ENCODE assay signal across 8 cellular contexts in genomic region chr3:48989126-48989795, GRCh38. TPM values are rescaled to one million over a fixed set of nuclear protein-coding genes. Genes with fewer than 3 reads are reported as not detected.
DNase-seq lines count a peak whose midpoint lies in the region; ATAC-seq and TF ChIP-seq lines count a peak whose summit lies in the region.

No MANE protein-coding gene starts in this region.

- peak overlapping the region; percentile 98 for H3K27ac ChIP-seq in hepatocyte

- H3K27me3 ChIP-seq in hepatocyte = no peaks in the 10 kb centered on the region

- ATAC-seq in stimulated activated naive CD8-positive, alpha-beta T cell treated with anti-CD3 and anti-CD28 coated beads, Interleukin-15, Interleukin-2, amounts not matched to agents 100 U/mL and 50 U/mL, for 24 hours = peak; percentile 10
- ATAC-seq in GM19023 (IDR thresholded peaks at IDR 0.05; ENCODE audit: unreplicated experiment) = no peak

- peak overlapping the region; percentile 82 for H3K27ac Mint-ChIP-seq in T-helper 2 cell treated with Interferon-gamma antibody and Interleukin-4, amounts not matched to agents 5 μg/mL and 100 μg/mL, for 36 hours

- H3K36me3 ChIP-seq in hepatocyte (replicated peaks; ENCODE audit: insufficient read depth, low read depth) = no peaks in the 10 kb centered on the region

- H3K4me3 ChIP-seq in WI38 (ENCODE audit: low read depth, low read length) (peak overlapping the region; percentile 80), hepatocyte (peak overlapping the region; percentile 97)

- no peaks in the 10 kb centered on the region for H4K20me1 ChIP-seq in hepatocyte (ENCODE audit: insufficient read depth, poor library complexity, severe bottlenecking)

- H2AFZ ChIP-seq in hepatocyte = peak overlapping the region; percentile 77

- H3K9me3 Mint-ChIP-seq in T-helper 2 cell treated with Interferon-gamma antibody and Interleukin-4, amounts not matched to agents 5 μg/mL and 100 μg/mL, for 36 hours = no peaks in the 10 kb centered on the region

- no peaks in the 10 kb centered on the region for H3K27me3 Mint-ChIP-seq in T-helper 2 cell treated with Interferon-gamma antibody and Interleukin-4, amounts not matched to agents 5 μg/mL and 100 μg/mL, for 36 hours (ENCODE audit: low read depth)

- no peaks in the 10 kb centered on the region for H3K9me2 ChIP-seq in hepatocyte (replicated peaks; ENCODE audit: insufficient read depth)

- TF ChIP-seq CTCF in WI38 (IDR thresholded peaks at IDR 0.05; ENCODE audit: low read depth, low read length) (no peak), hepatocyte (IDR thresholded peaks at IDR 0.05; ENCODE audit: poor library complexity) (no peak)

- peaks cover 14% of the 10 kb centered on the region for H3K4me1 ChIP-seq in hepatocyte (ENCODE audit: insufficient read depth)

- H3K4me2 ChIP-seq in hepatocyte = peak overlapping the region; percentile 99

- 8% methylated on average over 21 of the region's 21 CpGs for WGBS in hepatocyte (ENCODE audit: low lambda C conversion rate, missing lambda C conversion rate)

- no peak for DNase-seq in T-helper 2 cell treated with Interferon-gamma antibody and Interleukin-4, amounts not matched to agents 5 μg/mL and 100 μg/mL, for 36 hours (ENCODE audit: low spot score)
- DNase-seq in T-helper 2 cell (no peak), hepatocyte (ENCODE audit: low spot score) (peak; percentile 45), HuH-7.5 (ENCODE audit: low spot score) (no peak), occipital lobe (lab: John Stamatoyannopoulos, UW) (no peak)
- no peak for DNase-seq in stimulated activated naive CD8-positive, alpha-beta T cell treated with anti-CD3 and anti-CD28 coated beads, Interleukin-15, Interleukin-2, amounts not matched to agents 100 U/mL and 50 U/mL, for 24 hours

- peaks cover 48% of the 10 kb centered on the region for H3K79me2 ChIP-seq in hepatocyte

- H3K36me3 Mint-ChIP-seq in T-helper 2 cell treated with Interferon-gamma antibody and Interleukin-4, amounts not matched to agents 5 μg/mL and 100 μg/mL, for 36 hours (ENCODE audit: low read depth) = peaks cover 12% of the 10 kb centered on the region

- H3K9me3 ChIP-seq in hepatocyte (ENCODE audit: low read depth) = no peaks in the 10 kb centered on the region

- peak overlapping the region; percentile 92 for H3K4me3 Mint-ChIP-seq in T-helper 2 cell treated with Interferon-gamma antibody and Interleukin-4, amounts not matched to agents 5 μg/mL and 100 μg/mL, for 36 hours

- peaks cover 36% of the 10 kb centered on the region for H3K4me1 Mint-ChIP-seq in T-helper 2 cell treated with Interferon-gamma antibody and Interleukin-4, amounts not matched to agents 5 μg/mL and 100 μg/mL, for 36 hours (ENCODE audit: low read depth)

RNA-seq across cellular contexts. Expression of gene P4HTM, which starts 0.8 kb away (rescaled TPM):
- total RNA-seq in hepatocyte (39.4 and 42.5 TPM in 2 replicates), occipital lobe (53.0 TPM)
- 84.0 and 85.3 TPM in 2 replicates for polyA plus RNA-seq in hepatocyte

RNA-seq across cellular contexts. Expression of gene WDR6, which starts 17.9 kb away (rescaled TPM):
- 124 and 157 TPM in 2 replicates for total RNA-seq in hepatocyte
- 190 and 215 TPM in 2 replicates for polyA plus RNA-seq in hepatocyte
- 85.6 TPM for total RNA-seq in occipital lobe

RNA-seq across cellular contexts. Expression of gene DALRD3, which starts 29.1 kb away (rescaled TPM):
- total RNA-seq in hepatocyte (25.0 and 29.3 TPM in 2 replicates), occipital lobe (47.4 TPM)
- 27.0 and 40.6 TPM in 2 replicates for polyA plus RNA-seq in hepatocyte

RNA-seq across cellular contexts. Expression of gene NDUFAF3, which starts 32.7 kb away (rescaled TPM):
- total RNA-seq in hepatocyte = 58.7 and 70.7 TPM in 2 replicates
- polyA plus RNA-seq in hepatocyte = 140 and 173 TPM in 2 replicates
- total RNA-seq in occipital lobe = 33.4 TPM

RNA-seq across cellular contexts. Expression of gene IMPDH2, which starts 39.9 kb away (rescaled TPM):
- total RNA-seq in hepatocyte (180 and 184 TPM in 2 replicates), occipital lobe (190 TPM)
- polyA plus RNA-seq in hepatocyte = 115 TPM in 2 replicates
